8 cellular contexts compared by ENCODE assay signal in genomic region chr4:76213415-76214268, GRCh38. TPM values are rescaled to one million over a fixed set of nuclear protein-coding genes. Genes with fewer than 3 reads are reported as not detected.
DNase-seq lines count a peak whose midpoint lies in the region; ATAC-seq and TF ChIP-seq lines count a peak whose summit lies in the region.

Gene SCARB2 (minus strand): TSS chr4:76213824. CDS start chr4:76213543, 281 bp downstream.

- peak within 1 kb of the TSS; percentile 78 for H3K27ac Mint-ChIP-seq in activated T-helper 17 cell treated with anti-CD3 and anti-CD28 coated beads, Interleukin-2, amount 50 U/mL, for 72 hours
- H3K27ac Mint-ChIP-seq in natural killer cell = peak within 1 kb of the TSS; percentile 92 to 97
- peak within 1 kb of the TSS; percentile 47 to 94 for H3K27ac Mint-ChIP-seq in stimulated activated naive CD8-positive, alpha-beta T cell treated with anti-CD3 and anti-CD28 coated beads, Interleukin-15, amount 100 ng/mL, for 72 hours

- H3K4me1 Mint-ChIP-seq in activated T-helper 17 cell treated with anti-CD3 and anti-CD28 coated beads, Interleukin-2, amount 50 U/mL, for 72 hours = peaks cover 17% of the 10 kb centered on the region
- H3K4me1 Mint-ChIP-seq in natural killer cell = peaks cover 42 to 47% of the 10 kb centered on the region in 2 donors
- H3K4me1 Mint-ChIP-seq in stimulated activated naive CD8-positive, alpha-beta T cell treated with anti-CD3 and anti-CD28 coated beads, Interleukin-15, amount 100 ng/mL, for 72 hours = peaks cover 58% of the 10 kb centered on the region

- DNase-seq in DMS153 (lab: John Stamatoyannopoulos, UW) = peak; percentile 72
- no peak for DNase-seq in Panc1 (ENCODE audit: low read depth, low spot score)
- peak; percentile 73 for DNase-seq in fibroblast of mammary gland (ENCODE audit: low read depth)
- DNase-seq in natural killer cell = peak; percentile 75
- DNase-seq in stimulated activated naive CD8-positive, alpha-beta T cell treated with anti-CD3 and anti-CD28 coated beads, Interleukin-15, amount 100 ng/mL, for 72 hours = peak; percentile 72 to 83

- intact Hi-C loops in Panc1 (cut with micrococcal nuclease; ENCODE audit: unreplicated experiment) = no loop called here
- intact Hi-C loops in natural killer cell (cut with micrococcal nuclease) = loop anchor here (5.0 kb wide), 2 partner anchors 39 to 66 kb away; partner anchors contain the start of genes FAM47E and NUP54

- POLR2A ChIA-PET in Panc1 (lab: Charles Lee) = no interaction called here

- H3K27me3 ChIP-seq in HUES48 (ENCODE audit: control insufficient read depth, insufficient read depth, low read length) = peaks cover 5% of the 10 kb centered on the region; the same call in 1 of the 2 replicates
- no peaks in the 10 kb centered on the region for H3K27me3 ChIP-seq in Panc1 (ENCODE audit: control insufficient read depth, insufficient read depth, low read length)

- H3K9ac ChIP-seq in HUES48 (ENCODE audit: low read depth, low read length) = peak within 1 kb of the TSS; percentile 77

- CTCF ChIA-PET in Panc1 (lab: Charles Lee) = no interaction called here

- no TSS peak for BruUV-seq in Panc1 (replicated peaks; lab: Mats Ljungman, UMichigan)

- no peaks in the 10 kb centered on the region for H3K27me3 Mint-ChIP-seq in activated T-helper 17 cell treated with anti-CD3 and anti-CD28 coated beads, Interleukin-2, amount 50 U/mL, for 72 hours
- H3K27me3 Mint-ChIP-seq in natural killer cell (ENCODE audit: low read depth in 2 of 2) = peaks cover 3 to 6% of the 10 kb centered on the region in 2 donors
- H3K27me3 Mint-ChIP-seq in stimulated activated naive CD8-positive, alpha-beta T cell treated with anti-CD3 and anti-CD28 coated beads, Interleukin-15, amount 100 ng/mL, for 72 hours = peaks cover 7% of the 10 kb centered on the region

- H3K36me3 ChIP-seq in HUES48 (ENCODE audit: control insufficient read depth, insufficient read depth, low read length) (no peaks in the 10 kb centered on the region), Panc1 (ENCODE audit: control insufficient read depth, insufficient read depth, low read length) (no peaks in the 10 kb centered on the region)

- TF ChIP-seq CTCF in Panc1 (IDR thresholded peaks at IDR 0.05) (no peak), fibroblast of mammary gland (conservative IDR thresholded peaks at IDR 0.05; ENCODE audit: control insufficient read depth, insufficient read depth, low read depth, low read length) (no peak), natural killer cell (IDR thresholded peaks at IDR 0.05) (no peak)

- ATAC-seq in GM21390 (IDR thresholded peaks at IDR 0.05; ENCODE audit: unreplicated experiment) = peak; percentile 76
- ATAC-seq in Panc1 = peak; percentile 97
- peak; percentile 76 for ATAC-seq in activated T-helper 17 cell treated with anti-CD3 and anti-CD28 coated beads, Interleukin-2, amount 50 U/mL, for 72 hours (replicated peaks)
- ATAC-seq in natural killer cell = peak; percentile 73 to 86 (median 81)
- ATAC-seq in stimulated activated naive CD8-positive, alpha-beta T cell treated with anti-CD3 and anti-CD28 coated beads, Interleukin-15, amount 100 ng/mL, for 72 hours = peak; percentile 87

- peak within 1 kb of the TSS; percentile 82 for H3K4me3 ChIP-seq in HUES48 (ENCODE audit: low read depth, low read length)
- peak within 1 kb of the TSS; percentile 63 to 86 for H3K4me3 ChIP-seq in Panc1 (ENCODE audit: low read depth in 2 of 2, low read length in 2 of 2)
- peak within 1 kb of the TSS; percentile 78 for H3K4me3 ChIP-seq in fibroblast of mammary gland (ENCODE audit: control insufficient read depth, low read depth, low read length)

- H3K4me3 Mint-ChIP-seq in activated T-helper 17 cell treated with anti-CD3 and anti-CD28 coated beads, Interleukin-2, amount 50 U/mL, for 72 hours = peak within 1 kb of the TSS; percentile 87
- H3K4me3 Mint-ChIP-seq in natural killer cell = peak within 1 kb of the TSS; percentile 99
- H3K4me3 Mint-ChIP-seq in stimulated activated naive CD8-positive, alpha-beta T cell treated with anti-CD3 and anti-CD28 coated beads, Interleukin-15, amount 100 ng/mL, for 72 hours = peak within 1 kb of the TSS; percentile 85 to 92

- H3K4me1 ChIP-seq in HUES48 (ENCODE audit: control insufficient read depth, insufficient read depth, low read length) (peaks cover 23% of the 10 kb centered on the region), Panc1 (ENCODE audit: control insufficient read depth, insufficient read depth, low read length) (peaks cover 29% of the 10 kb centered on the region)

- no peaks in the 10 kb centered on the region for H3K36me3 Mint-ChIP-seq in activated T-helper 17 cell treated with anti-CD3 and anti-CD28 coated beads, Interleukin-2, amount 50 U/mL, for 72 hours (ENCODE audit: low read depth)
- no peaks in the 10 kb centered on the region for H3K36me3 Mint-ChIP-seq in natural killer cell

- in situ Hi-C loops in Panc1 (cut with HindIII; ENCODE audit: low pct_unique_long_range_greater_than_20kb, low sequenced_read_pairs) = no loop called here

- no peaks in the 10 kb centered on the region for H3K9me3 Mint-ChIP-seq in activated T-helper 17 cell treated with anti-CD3 and anti-CD28 coated beads, Interleukin-2, amount 50 U/mL, for 72 hours
- no peaks in the 10 kb centered on the region for H3K9me3 Mint-ChIP-seq in natural killer cell
- H3K9me3 Mint-ChIP-seq in stimulated activated naive CD8-positive, alpha-beta T cell treated with anti-CD3 and anti-CD28 coated beads, Interleukin-15, amount 100 ng/mL, for 72 hours = no peaks in the 10 kb centered on the region

- no peaks in the 10 kb centered on the region for H3K9me3 ChIP-seq in HUES48 (ENCODE audit: control insufficient read depth, insufficient read depth, low read length)
- no peaks in the 10 kb centered on the region for H3K9me3 ChIP-seq in Panc1 (ENCODE audit: control insufficient read depth, insufficient read depth, low read depth, low read length)

- H3K27ac ChIP-seq in HUES48 (ENCODE audit: low read depth, low read length) (peak within 1 kb of the TSS; percentile 86), Panc1 (ENCODE audit: low read length) (peak within 1 kb of the TSS; percentile 90)

RNA-seq across cellular contexts. Expression of gene SCARB2, which starts in this region (rescaled TPM):
- total RNA-seq in Panc1 (2021; ENCODE audit: unreplicated experiment) = 59.4 TPM
- 34.8 TPM for polyA plus RNA-seq in Panc1 (2012; ENCODE audit: insufficient read length)
- 10 to 100 TPM in 1 of 2 donors, 1 to 10 TPM in 1; 3.0 to 15.9 TPM for total RNA-seq in activated T-helper 17 cell treated with anti-CD3 and anti-CD28 coated beads, Interleukin-2, amount 50 U/mL, for 72 hours
- total RNA-seq in natural killer cell = 10 to 100 TPM; 22.0 to 39.0 (median 30.4) TPM
